In the genomic region with DNA sequence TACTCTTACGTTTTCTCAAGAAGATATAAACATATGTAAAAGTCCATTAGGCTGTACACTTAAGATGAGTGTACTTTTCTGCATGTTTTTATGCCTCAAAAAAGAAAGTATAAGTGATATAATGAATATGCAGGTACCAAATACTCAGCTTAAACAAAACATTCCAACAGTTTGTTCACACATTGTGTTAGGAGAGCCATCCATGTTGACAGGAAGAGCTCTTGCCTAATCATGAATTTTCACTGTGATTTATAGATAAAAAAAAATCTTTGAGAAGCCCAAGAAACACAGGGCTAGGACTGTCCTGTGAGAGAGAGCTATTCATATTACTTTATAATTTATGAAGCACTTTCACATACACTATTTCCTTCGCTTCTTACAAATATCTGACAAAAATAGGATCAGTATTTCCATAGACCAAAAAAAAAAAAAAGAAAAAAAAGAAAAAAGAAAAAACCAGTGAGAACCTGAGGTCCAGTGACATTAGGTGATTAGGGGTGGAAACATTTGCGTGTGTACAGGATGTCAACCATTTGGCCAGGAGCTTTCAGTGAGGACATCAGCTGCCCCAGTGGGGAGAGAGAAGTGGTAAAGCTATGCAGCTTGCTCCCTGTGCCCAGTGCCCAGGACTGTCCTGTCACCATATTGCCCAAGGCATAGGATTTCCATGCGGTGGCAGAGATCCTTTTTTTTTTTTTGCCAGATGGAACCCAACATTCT, we compare ENCODE assay signal across 24 cellular contexts.
"Had no signal": no experiment of that assay in that cellular context is flagged by ENCODE, and none has a peak within 500 bp of the region (broad histone marks: within the 10 kb centered on the region; RNA-seq: fewer than 3 reads in every experiment).

No MANE protein-coding gene starts in this region.

- H3K27ac ChIP-seq: left lung, lower lobe of right lung, skin epidermis, suprapubic skin, thoracic aorta, tibial artery, upper lobe of right lung had no signal

- FAIRE-seq: islet of Langerhans, kidney, urothelium cell line had no signal

- H3K27me3 ChIP-seq: left lung, suprapubic skin, tibial artery, upper lobe of right lung had no signal

- H3K4me1 ChIP-seq: left lung, lower lobe of right lung, suprapubic skin, tibial artery, upper lobe of right lung had no signal

- H3K36me3 ChIP-seq: lower lobe of right lung, suprapubic skin, thoracic aorta, tibial artery, upper lobe of right lung had no signal

- DNase-seq: hippocampal formation; left colon; left lung; lower lobe of right lung; mammary epithelial cell; mesenchymal stem cell; naive thymus-derived CD8-positive, alpha-beta T cell; nucleus accumbens; retina; stimulated activated CD4-positive, alpha-beta T cell treated with anti-CD3 and anti-CD28 coated beads, Interleukin-12 subunit alpha, Interleukin-12 subunit beta, amount 100 ng/mL, for 4 hours; stimulated activated CD4-positive, alpha-beta T cell treated with anti-CD3 and anti-CD28 coated beads, Interleukin-15, amount 100 ng/mL, for 24 hours; stimulated activated CD4-positive, alpha-beta T cell treated with anti-CD3 and anti-CD28 coated beads, Interleukin-2, amount 100 ng/mL, for 24 hours; stimulated activated CD4-positive, alpha-beta T cell treated with anti-CD3 and anti-CD28 coated beads, Interleukin-4, amount 100 ng/mL, for 1 hour; stimulated activated naive B cell treated with anti-CD40 and anti-IgM and Interleukin-4, amounts not matched to agents 10 μg/mL and 1 μg/mL and 100 μg/mL, for 72 hours; tibial artery; upper lobe of right lung had no signal

- H3K4me3 ChIP-seq: left lung, lower lobe of right lung, skin epidermis, suprapubic skin, thoracic aorta, tibial artery, upper lobe of right lung had no signal

- H3K9me3 ChIP-seq: left lung, lower lobe of right lung, suprapubic skin, thoracic aorta, tibial artery, upper lobe of right lung had no signal

- ATAC-seq: left colon; left lung; lower lobe of right lung; naive thymus-derived CD8-positive, alpha-beta T cell; right cardiac atrium; sciatic nerve; stimulated activated naive B cell treated with anti-CD40 and anti-IgM and Interleukin-4, amounts not matched to agents 10 μg/mL and 1 μg/mL and 100 μg/mL, for 72 hours; upper lobe of right lung had no signal
